Comparison of ENCODE assay signal across 16 cellular contexts in genomic region chrX:141044246-141044645, GRCh38. TPM values are rescaled to one million over a fixed set of nuclear protein-coding genes. Genes with fewer than 3 reads are reported as not detected.
"Had no signal": no experiment of that assay in that cellular context is flagged by ENCODE, and none has a peak within 500 bp of the region (broad histone marks: within the 10 kb centered on the region; RNA-seq: fewer than 3 reads in every experiment).

No MANE protein-coding gene starts in this region.

RNA-seq across cellular contexts. Expression of gene SPANXB1, which starts 41.9 kb away (rescaled TPM):
- total RNA-seq: activated CD4-positive, alpha-beta memory T cell treated with anti-CD3 and anti-CD28 coated beads, Interleukin-2, amount 10 ng/mL, durations not matched to agents 7 days and 5 days; activated CD4-positive, alpha-beta T cell treated with anti-CD3 and anti-CD28 coated beads for 36 hours; activated CD4-positive, alpha-beta T cell treated with anti-CD3 and anti-CD28 coated beads, Interleukin-2, amount 10 ng/mL, durations not matched to agents 7 days and 5 days; activated CD8-positive, alpha-beta memory T cell treated with anti-CD3 and anti-CD28 coated beads, Interleukin-2, amount 10 ng/mL, durations not matched to agents 7 days and 5 days; activated CD8-positive, alpha-beta T cell treated with anti-CD3 and anti-CD28 coated beads, Interleukin-2, amount 10 ng/mL, durations not matched to agents 7 days and 5 days; activated naive CD8-positive, alpha-beta T cell treated with anti-CD3 and anti-CD28 coated beads, Interleukin-2, amount 10 ng/mL, durations not matched to agents 7 days and 5 days; activated T-helper 2 cell treated with anti-CD3 and anti-CD28 coated beads, Interferon-gamma antibody, Interleukin-2, Interleukin-4, amounts not matched to agents 10 μg/mL and 5 μg/mL and 100 μg/mL, durations not matched to agents 14 hours and 24 hours and 36 hours; ascending aorta; bronchial epithelial cell; cardiac muscle cell; T-cell; T-helper 1 cell treated with Interleukin-12 subunit alpha and Interleukin-12 subunit beta and Interleukin-4 antibody, amounts not matched to agents 30 ng/mL and 1 ng/mL, for 36 hours; T-helper 17 cell; T-helper 2 cell treated with Interferon-gamma antibody and Interleukin-4, amounts not matched to agents 100 ng/mL and 5 ng/mL, for 36 hours; WTC11 had no signal
- polyA plus RNA-seq: adipose tissue, cardiac muscle cell had no signal
